8 cellular contexts compared by ENCODE assay signal in the genomic region with DNA sequence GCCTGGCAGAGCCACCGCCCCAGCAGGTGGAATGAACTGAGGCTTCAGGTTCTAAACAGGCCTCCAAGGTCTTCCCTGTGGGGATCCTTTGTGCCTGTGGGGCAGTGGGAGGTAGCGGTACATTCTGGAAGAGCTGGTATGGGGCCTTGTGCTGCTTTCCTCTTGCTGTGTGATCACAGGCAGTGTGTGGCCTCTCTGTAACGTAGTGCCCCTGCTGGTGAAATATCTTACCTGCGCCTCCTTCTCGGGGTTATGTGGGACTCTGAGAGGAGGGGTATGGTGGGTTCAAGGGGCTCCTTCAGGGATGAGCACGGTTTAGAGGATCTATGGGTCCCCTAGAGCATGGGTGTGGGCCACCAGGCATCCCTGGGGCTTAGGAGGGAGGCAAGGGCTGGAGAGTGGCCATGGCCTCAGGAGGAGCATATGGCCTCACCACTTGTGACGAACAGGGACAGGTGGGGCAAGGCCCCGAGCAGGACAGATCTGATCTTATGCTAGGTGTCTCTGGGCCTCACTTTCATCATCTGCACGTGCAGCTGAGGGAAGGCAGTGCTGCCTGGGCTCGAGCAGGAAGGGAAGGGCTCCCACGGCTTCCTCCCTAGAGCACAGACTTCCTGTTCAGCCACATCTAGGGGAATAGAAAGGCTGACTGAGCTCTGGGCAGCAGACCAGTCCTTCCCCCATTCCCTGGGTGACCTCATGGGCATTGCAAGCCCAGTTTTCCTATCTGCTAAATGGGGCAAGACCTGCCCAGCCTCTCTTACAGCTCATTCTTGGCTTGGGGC. TPM values are rescaled to one million over a fixed set of nuclear protein-coding genes. Genes with fewer than 3 reads are reported as not detected.
DNase-seq lines count a peak whose midpoint lies in the region; ATAC-seq and TF ChIP-seq lines count a peak whose summit lies in the region.

No MANE protein-coding gene starts in this region.

- CTCF ChIA-PET in activated CD4-positive, alpha-beta T cell treated with anti-CD3 and anti-CD28 coated beads for 36 hours (lab: Charles Lee), result interaction anchor here (0.7 to 1.4 kb wide), 3 partner anchors 118 to 214 kb away, joined by 3 to 8 read pairs (median 3); no protein-coding TSS in a partner anchor

- TF ChIP-seq POLR2A in transverse colon (IDR thresholded peaks at IDR 0.05), result no peak
- no peak for TF ChIP-seq POLR2A in prostate gland (IDR thresholded peaks at IDR 0.05)

- H3K4me1 ChIP-seq in CD4-positive, CD25-positive, alpha-beta regulatory T cell (ENCODE audit: control insufficient read depth, insufficient read depth, low read length, poor library complexity, severe bottlenecking), result peaks cover 54% of the 10 kb centered on the region
- H3K4me1 ChIP-seq in transverse colon (peaks cover 11 to 63% (median 38%) of the 10 kb centered on the region in 4 donors), prostate gland (replicated peaks) (peaks cover 5% of the 10 kb centered on the region)

- H3K4me3 ChIP-seq in CD4-positive, CD25-positive, alpha-beta regulatory T cell (ENCODE audit: low read depth, low read length), result peak overlapping the region; percentile 40
- no peak overlapping the region for H3K4me3 ChIP-seq in dorsolateral prefrontal cortex
- H3K4me3 ChIP-seq in transverse colon, result no peak overlapping the region
- no peak overlapping the region for H3K4me3 ChIP-seq in prostate gland

- peak; percentile 12 to 29 for ATAC-seq in CD4-positive, CD25-positive, alpha-beta regulatory T cell (ENCODE audit: low read depth in 2 of 2)
- ATAC-seq in activated CD4-positive, alpha-beta T cell treated with anti-CD3 and anti-CD28 coated beads for 36 hours, result peak; percentile 61
- ATAC-seq in HG03460 (IDR thresholded peaks at IDR 0.05; ENCODE audit: unreplicated experiment), result no peak

- H3K9me3 Mint-ChIP-seq in CD4-positive, CD25-positive, alpha-beta regulatory T cell, result no peaks in the 10 kb centered on the region
- no peaks in the 10 kb centered on the region for H3K9me3 Mint-ChIP-seq in activated CD4-positive, alpha-beta T cell treated with anti-CD3 and anti-CD28 coated beads for 36 hours (ENCODE audit: low read depth)

- peaks cover 10% of the 10 kb centered on the region for H3K27me3 Mint-ChIP-seq in CD4-positive, CD25-positive, alpha-beta regulatory T cell
- H3K27me3 Mint-ChIP-seq in activated CD4-positive, alpha-beta T cell treated with anti-CD3 and anti-CD28 coated beads for 36 hours, result no peaks in the 10 kb centered on the region

- H3K27me3 ChIP-seq in CD4-positive, CD25-positive, alpha-beta regulatory T cell (ENCODE audit: control insufficient read depth, insufficient read depth, low read length), result peaks cover under 1% of the 10 kb centered on the region
- H3K27me3 ChIP-seq in dorsolateral prefrontal cortex (peaks cover 0 to 6% (median 0%) of the 10 kb centered on the region in 45 donors), transverse colon (peaks cover 4% of the 10 kb centered on the region), prostate gland (replicated peaks; ENCODE audit: insufficient read depth) (no peaks in the 10 kb centered on the region)

- peak overlapping the region; percentile 61 for H3K27ac ChIP-seq in CD4-positive, CD25-positive, alpha-beta regulatory T cell (ENCODE audit: insufficient read depth, low read length, poor library complexity, severe bottlenecking)
- peak overlapping the region; percentile 60 for H3K27ac ChIP-seq in KOPT-K1 (ENCODE audit: low read depth, low read length, poor library complexity, severe bottlenecking)
- H3K27ac ChIP-seq in dorsolateral prefrontal cortex, result peak overlapping the region in 36 of 59 donors; percentile 6 to 81 (median 58)
- H3K27ac ChIP-seq in transverse colon, result peak overlapping the region; percentile 14 to 83 (median 35)
- H3K27ac ChIP-seq in prostate gland, result no peak overlapping the region

- POLR2A ChIA-PET in activated CD4-positive, alpha-beta T cell treated with anti-CD3 and anti-CD28 coated beads for 36 hours (lab: Charles Lee), result no interaction called here

- H3K36me3 Mint-ChIP-seq in CD4-positive, CD25-positive, alpha-beta regulatory T cell, result no peaks in the 10 kb centered on the region
- H3K36me3 Mint-ChIP-seq in activated CD4-positive, alpha-beta T cell treated with anti-CD3 and anti-CD28 coated beads for 36 hours (ENCODE audit: low read depth), result no peaks in the 10 kb centered on the region

- in situ Hi-C loops in transverse colon (cut with MboI; ENCODE audit: low pct_ligation_motif_present in 1 of 4, low pct_unique_long_range_greater_than_20kb in 1 of 4, low sequenced_read_pairs in 3 of 4), result no loop called here

- intact Hi-C loops in activated CD4-positive, alpha-beta T cell treated with anti-CD3 and anti-CD28 coated beads for 36 hours (cut with DNase I, micrococcal nuclease), result no loop called here
- intact Hi-C loops in dorsolateral prefrontal cortex (cut with DNase I) (no loop called here), transverse colon (cut with DNase I; ENCODE audit: low total_unique reads) (no loop called here), prostate gland (cut with DNase I) (no loop called here)

- DNase-seq in CD4-positive, CD25-positive, alpha-beta regulatory T cell, result peak in 2 of 3 donors; percentile 40 to 83
- peak; percentile 69 for DNase-seq in activated CD4-positive, alpha-beta T cell treated with anti-CD3 and anti-CD28 coated beads for 36 hours
- DNase-seq in dorsolateral prefrontal cortex (peak in 2 of 10 donors; percentile 20 to 47), midbrain (lab: John Stamatoyannopoulos, UW) (peak; percentile 47), transverse colon (peak; percentile 35), prostate gland (ENCODE audit: low spot score) (no peak)

- peaks cover 0 to 70% (median 33%) of the 10 kb centered on the region in 4 donors for H3K4me1 Mint-ChIP-seq in CD4-positive, CD25-positive, alpha-beta regulatory T cell
- peaks cover 56% of the 10 kb centered on the region for H3K4me1 Mint-ChIP-seq in activated CD4-positive, alpha-beta T cell treated with anti-CD3 and anti-CD28 coated beads for 36 hours

- no peaks in the 10 kb centered on the region for H3K36me3 ChIP-seq in CD4-positive, CD25-positive, alpha-beta regulatory T cell (ENCODE audit: control insufficient read depth, insufficient read depth, low read length)
- no peaks in the 10 kb centered on the region for H3K36me3 ChIP-seq in KOPT-K1 (ENCODE audit: insufficient read depth, low read length)
- no peaks in the 10 kb centered on the region for H3K36me3 ChIP-seq in transverse colon
- no peaks in the 10 kb centered on the region for H3K36me3 ChIP-seq in prostate gland

- H3K9me3 ChIP-seq in CD4-positive, CD25-positive, alpha-beta regulatory T cell (ENCODE audit: control insufficient read depth in 2 of 2, low read length in 2 of 2), result no peaks in the 10 kb centered on the region
- H3K9me3 ChIP-seq in KOPT-K1 (ENCODE audit: insufficient read depth, low read length, poor library complexity, severe bottlenecking) (no peaks in the 10 kb centered on the region), transverse colon (no peaks in the 10 kb centered on the region), prostate gland (no peaks in the 10 kb centered on the region)

- peak overlapping the region; percentile 78 to 91 (median 88) for H3K27ac Mint-ChIP-seq in CD4-positive, CD25-positive, alpha-beta regulatory T cell
- peak overlapping the region; percentile 90 for H3K27ac Mint-ChIP-seq in activated CD4-positive, alpha-beta T cell treated with anti-CD3 and anti-CD28 coated beads for 36 hours

- 74% methylated on average over 11 of the region's 11 CpGs; no CpG with 5 or more reads in 1 of the 2 donors for WGBS in transverse colon (ENCODE audit: low coverage in 1 of 2), 2 donors
- WGBS in prostate gland, result 82% methylated on average over 11 of the region's 11 CpGs

- H3K4me3 Mint-ChIP-seq in CD4-positive, CD25-positive, alpha-beta regulatory T cell, result peak overlapping the region; percentile 64 to 88 (median 75)
- H3K4me3 Mint-ChIP-seq in activated CD4-positive, alpha-beta T cell treated with anti-CD3 and anti-CD28 coated beads for 36 hours, result peak overlapping the region; percentile 73

- no peak for TF ChIP-seq EP300 in transverse colon (IDR thresholded peaks at IDR 0.05; ENCODE audit: low read depth)

- peak in 9 of 56 donors; percentile 7 to 32 (median 11) for TF ChIP-seq CTCF in dorsolateral prefrontal cortex (IDR thresholded peaks at IDR 0.05 in 54 of 56, conservative IDR thresholded peaks at IDR 0.05 in 2 of 56; ENCODE audit: low read depth in 1 of 56, partially characterized antibody in 56 of 56)
- peak; percentile 13 to 48 (median 23) for TF ChIP-seq CTCF in transverse colon (IDR thresholded peaks at IDR 0.05)
- no peak for TF ChIP-seq CTCF in prostate gland (IDR thresholded peaks at IDR 0.05)

RNA-seq across cellular contexts. Expression of a gene that starts 1.9 kb away (rescaled TPM):
- 25.8 TPM for total RNA-seq in CD4-positive, CD25-positive, alpha-beta regulatory T cell
- 1 to 10 TPM; 1.3 to 2.5 (median 1.7) TPM for polyA plus RNA-seq in CD4-positive, CD25-positive, alpha-beta regulatory T cell
- total RNA-seq in activated CD4-positive, alpha-beta T cell treated with anti-CD3 and anti-CD28 coated beads for 36 hours, result 1 to 10 TPM; 3.2 to 3.3 TPM
- total RNA-seq in dorsolateral prefrontal cortex (10 to 100 TPM in 113 of 120 experiments, 1 to 10 TPM in 7; 3.9 to 38.1 (median 15.9) TPM), transverse colon (100 to 1,000 TPM in 2 of 4 donors, 10 to 100 TPM in 2; 67.5 to 212 (median 116) TPM), prostate gland (10 to 100 TPM in 1 of 2 donors, 1 to 10 TPM in 1; 8.1 to 18.9 TPM)

RNA-seq across cellular contexts. Expression of a gene that starts 5.8 kb away (rescaled TPM):
- 1.9 TPM for total RNA-seq in CD4-positive, CD25-positive, alpha-beta regulatory T cell
- polyA plus RNA-seq in CD4-positive, CD25-positive, alpha-beta regulatory T cell, result 1 to 10 TPM in 3 of 4 donors, under 1 TPM in 1; 0.60 to 1.9 (median 1.4) TPM
- 1 to 10 TPM; 1.5 to 1.6 TPM for total RNA-seq in activated CD4-positive, alpha-beta T cell treated with anti-CD3 and anti-CD28 coated beads for 36 hours
- total RNA-seq in dorsolateral prefrontal cortex (10 to 100 TPM in 17 of 120 experiments, 1 to 10 TPM in 103; 3.7 to 23.3 (median 7.6) TPM), transverse colon (not detected), prostate gland (1 to 10 TPM in 1 of 2 donors, under 1 TPM in 1; 0.18 to 1.6 TPM)

RNA-seq across cellular contexts. Expression of a gene that starts 22.3 kb away (rescaled TPM):
- not detected for total RNA-seq in CD4-positive, CD25-positive, alpha-beta regulatory T cell
- polyA plus RNA-seq in CD4-positive, CD25-positive, alpha-beta regulatory T cell, result not detected
- total RNA-seq in activated CD4-positive, alpha-beta T cell treated with anti-CD3 and anti-CD28 coated beads for 36 hours, result not detected
- under 1 TPM in 44 of 120 experiments, not detected in 76; 0.11 to 0.64 (median 0.31) TPM for total RNA-seq in dorsolateral prefrontal cortex
- under 1 TPM in 1 of 4 donors, not detected in 3; 0.14 TPM for total RNA-seq in transverse colon
- total RNA-seq in prostate gland, result under 1 TPM; 0.14 to 0.80 TPM

Comparison
In these comparisons a context has a peak if more than half of its experiments do, and no peak if none do; other contexts are left out.
1. H3K27ac ChIP-seq: peak in CD4-positive, CD25-positive, alpha-beta regulatory T cell (single experiment), KOPT-K1 (single experiment), dorsolateral prefrontal cortex (36 of 59) and transverse colon (4 of 4); none in prostate gland (0 of 2).
2. CTCF ChIP-seq: peak in transverse colon (5 of 5); none in prostate gland (0 of 4).